Comparison of ENCODE assay signal across 8 cellular contexts in the genomic region with DNA sequence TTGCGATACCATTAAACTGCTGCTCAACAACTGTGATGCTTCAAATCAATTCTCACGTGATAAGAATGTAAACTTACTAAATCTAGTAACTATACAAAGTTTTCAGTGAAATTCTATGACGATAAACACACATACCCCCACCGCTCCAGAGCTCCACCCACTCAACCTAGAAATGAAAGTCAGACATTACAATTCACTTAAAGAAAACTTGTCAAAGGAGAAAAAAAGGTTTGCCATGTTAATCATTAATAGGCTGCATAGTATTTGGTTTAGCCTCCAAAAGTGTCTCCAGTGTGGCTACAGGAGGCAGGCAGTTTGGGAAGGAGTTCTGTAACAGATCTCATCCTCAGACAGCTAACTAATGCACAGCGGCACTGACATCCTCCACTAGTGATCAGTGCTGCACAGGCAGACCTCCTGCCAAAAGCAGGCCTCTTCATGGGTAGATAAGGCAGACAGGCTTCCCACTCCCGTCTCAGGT. TPM values are rescaled to one million over a fixed set of nuclear protein-coding genes. Genes with fewer than 3 reads are reported as not detected.
DNase-seq lines count a peak whose midpoint lies in the region; ATAC-seq, FAIRE-seq and TF ChIP-seq lines count a peak whose summit lies in the region.

No MANE protein-coding gene starts in this region.

- H3K36me3 ChIP-seq in A673 (ENCODE audit: insufficient read depth, low read length, poor library complexity, severe bottlenecking) = no peaks in the 10 kb centered on the region
- peaks cover 3% of the 10 kb centered on the region for H3K36me3 ChIP-seq in WERI-Rb-1

- CTCF ChIA-PET in A673 (lab: Charles Lee) = no interaction called here

- H3K27ac ChIP-seq in A673 (ENCODE audit: low read depth, low read length, poor library complexity, severe bottlenecking) (no peak overlapping the region), WERI-Rb-1 (no peak overlapping the region)

- no peak for FAIRE-seq in HTR-8/SVneo (lab: Jason Lieb, UNC)

- POLR2A ChIA-PET in A673 (lab: Charles Lee; ENCODE audit: low non-redundant PET) = no interaction called here

- TF ChIP-seq CTCF in A673 (conservative IDR thresholded peaks at IDR 0.05; ENCODE audit: low read depth, low read length) = no peak
- no peak for TF ChIP-seq CTCF in fibroblast of the aortic adventitia (IDR thresholded peaks at IDR 0.05; ENCODE audit: insufficient read depth, low read length)
- TF ChIP-seq CTCF in WERI-Rb-1 (IDR thresholded peaks at IDR 0.05; ENCODE audit: low read depth, low read length) = no peak

- H3K4me3 ChIP-seq in A673 (ENCODE audit: low read depth, low read length, poor library complexity, severe bottlenecking) (peak overlapping the region; percentile 84), fibroblast of the aortic adventitia (ENCODE audit: low read depth, low read length) (peak overlapping the region; percentile 40), WERI-Rb-1 (ENCODE audit: low read depth, low read length) (no peak overlapping the region)

- DNase-seq in A673 (ENCODE audit: low spot score) = no peak
- DNase-seq in activated CD4-positive, alpha-beta T cell treated with anti-CD3 and anti-CD28 coated beads, Interleukin-2, amount 50 U/mL, for 48 hours = peak; percentile 31 to 49
- DNase-seq in fibroblast of the aortic adventitia (ENCODE audit: low read depth) = no peak
- DNase-seq in stimulated activated CD4-positive, alpha-beta T cell treated with anti-CD3 and anti-CD28 coated beads, Interleukin-15, amount 100 ng/mL, for 24 hours = peak; percentile 51
- DNase-seq in WERI-Rb-1 = no peak
- no peak for DNase-seq in HTR-8/SVneo (ENCODE audit: insufficient read length, low spot score)
- DNase-seq in NCI-H1417 (lab: John Stamatoyannopoulos, UW) = no peak

- peaks cover 23% of the 10 kb centered on the region for H3K4me1 ChIP-seq in A673 (ENCODE audit: insufficient read depth, low read length, poor library complexity, severe bottlenecking)

- intact Hi-C loops in A673 (cut with micrococcal nuclease; ENCODE audit: unreplicated experiment) = no loop called here

- peak; percentile 28 for ATAC-seq in GM21723 (IDR thresholded peaks at IDR 0.05; ENCODE audit: unreplicated experiment)

- H3K9me3 ChIP-seq in A673 (ENCODE audit: low read depth, low read length, poor library complexity, severe bottlenecking) (no peaks in the 10 kb centered on the region), WERI-Rb-1 (ENCODE audit: severe bottlenecking) (no peaks in the 10 kb centered on the region)

- H3K27me3 ChIP-seq in A673 (replicated peaks; ENCODE audit: insufficient read depth, low read depth, low read length, poor library complexity) (no peaks in the 10 kb centered on the region), WERI-Rb-1 (ENCODE audit: insufficient read depth, low read depth, severe bottlenecking) (no peaks in the 10 kb centered on the region)

- no TSS peak for BruUV-seq in A673 (replicated peaks; lab: Mats Ljungman, UMichigan)

RNA-seq across cellular contexts. Expression of gene HERPUD2, which starts 3.1 kb away (rescaled TPM):
- total RNA-seq in A673 (2021) (23.1 and 23.3 TPM in 2 replicates), fibroblast of the aortic adventitia (ENCODE audit: low replicate concordance) (11.4 and 26.5 TPM in 2 replicates)

Comparison
In these comparisons a context has a peak if more than half of its experiments do, and no peak if none do; other contexts are left out.
1. DNase-seq: peak in activated CD4-positive, alpha-beta T cell treated with anti-CD3 and anti-CD28 coated beads, Interleukin-2, amount 50 U/mL, for 48 hours (2 of 2) and stimulated activated CD4-positive, alpha-beta T cell treated with anti-CD3 and anti-CD28 coated beads, Interleukin-15, amount 100 ng/mL, for 24 hours (single experiment); none in A673 (single experiment), fibroblast of the aortic adventitia (single experiment), WERI-Rb-1 (single experiment), HTR-8/SVneo (single experiment) and NCI-H1417 (0 of 3).